ENCODE assay signal across 10 cellular contexts in genomic region chr6:81720427-81720826, GRCh38.
"Had no signal": no experiment of that assay in that cellular context is flagged by ENCODE, and none has a peak within 500 bp of the region (broad histone marks: within the 10 kb centered on the region; RNA-seq: fewer than 3 reads in every experiment).

No MANE protein-coding gene starts in this region.

- FAIRE-seq: HepG2 had no signal

- ATAC-seq: HCT116, HepG2 had no signal

- H3K9me3 Mint-ChIP-seq: HFFc6 had no signal

- H3K9me3 ChIP-seq: HAP-1 had no signal

- H3K4me1 ChIP-seq: HAP-1 had no signal

- DNase-seq: GM23248, GOT3, H7, HFFc6, KBM-7 had no signal

- H3K27ac Mint-ChIP-seq: HFFc6, IgD-negative memory B cell had no signal

- H3K27me3 Mint-ChIP-seq: IgD-negative memory B cell had no signal

- H3K4me3 ChIP-seq: GM23248, HAP-1 had no signal

- H3K9ac ChIP-seq: GM23248 had no signal

- H2AFZ ChIP-seq: GM23248 had no signal

- H3K36me3 ChIP-seq: HAP-1 had no signal

- H3K27ac ChIP-seq: GM23248, HL-60 had no signal

- H3K4me3 Mint-ChIP-seq: HFFc6, IgD-negative memory B cell had no signal
